Comparison of ENCODE assay signal across 20 cellular contexts in genomic region chr12:45503887-45504286, GRCh38.
DNase-seq lines count a peak whose midpoint lies in the region; ATAC-seq and TF ChIP-seq lines count a peak whose summit lies in the region.
"Had no signal": no experiment of that assay in that cellular context is flagged by ENCODE, and none has a peak within 500 bp of the region (broad histone marks: within the 10 kb centered on the region; RNA-seq: fewer than 3 reads in every experiment).

No MANE protein-coding gene starts in this region.

- DNase-seq in COLO829 (ENCODE audit: low spot score) (peak; percentile 86), HFFc6 (peak; percentile 30), SK-MEL-5 (ENCODE audit: low read depth, low spot score) (peak; percentile 73), renal cortical epithelial cell (ENCODE audit: low read depth) (peak; percentile 3), cerebellar cortex (ENCODE audit: low spot score) (no peak), NOMO-1 (lab: John Stamatoyannopoulos, UW; ENCODE audit: unreplicated experiment in 2 of 2) (no peak)
- DNase-seq: CD4-positive, CD25-positive, alpha-beta regulatory T cell; GDM1; HCEC 1CT; NCI-H1105 treated with DMSO at 0.1 percent for 48 hours; NCI-H146; NCI-H1930; NCI-H2107; NCI-H446 treated with DMSO at 0.1 percent for 48 hours; NCI-H526; SIG-M5; SK-N-SH; SW 1271 had no signal

- no peak for TF ChIP-seq CTCF in HFFc6 (IDR thresholded peaks at IDR 0.05)

- no peaks in the 10 kb centered on the region for H3K36me3 Mint-ChIP-seq in HFFc6 (ENCODE audit: low read depth)
- H3K36me3 Mint-ChIP-seq: CD4-positive, CD25-positive, alpha-beta regulatory T cell had no signal

- peaks cover 5% of the 10 kb centered on the region; the same call in 1 of the 2 replicates for H3K27me3 Mint-ChIP-seq in HFFc6 (ENCODE audit: insufficient read depth)

- no peaks in the 10 kb centered on the region for H3K9me3 Mint-ChIP-seq in HFFc6

- no peaks in the 10 kb centered on the region for H3K4me1 Mint-ChIP-seq in HFFc6 (ENCODE audit: low read depth)
- H3K4me1 Mint-ChIP-seq: CD4-positive, CD25-positive, alpha-beta regulatory T cell had no signal

- ATAC-seq in HG02610 (IDR thresholded peaks at IDR 0.05; ENCODE audit: unreplicated experiment): no peak
- ATAC-seq: Panc1 had no signal

- in situ Hi-C loops in SK-MEL-5 (cut with HindIII; ENCODE audit: low pct_unique_long_range_greater_than_20kb, low sequenced_read_pairs): no loop called here

- no peak overlapping the region for H3K27ac Mint-ChIP-seq in HFFc6
- H3K27ac Mint-ChIP-seq: CD4-positive, CD25-positive, alpha-beta regulatory T cell had no signal

- H3K4me3 Mint-ChIP-seq in HFFc6: no peak overlapping the region
- H3K4me3 Mint-ChIP-seq: CD4-positive, CD25-positive, alpha-beta regulatory T cell had no signal

Comparison
In these comparisons a context has a peak if more than half of its experiments do, and no peak if none do; other contexts are left out.
1. DNase-seq: peak in COLO829 (single experiment), HFFc6 (single experiment), SK-MEL-5 (single experiment) and renal cortical epithelial cell (single experiment); none in cerebellar cortex (single experiment) and NOMO-1 (0 of 2).